In genomic region chr20:58213112-58213511, GRCh38 we compare ENCODE assay signal across 10 cellular contexts.
DNase-seq lines count a peak whose midpoint lies in the region; ATAC-seq, FAIRE-seq and TF ChIP-seq lines count a peak whose summit lies in the region.
"Had no signal": no experiment of that assay in that cellular context is flagged by ENCODE, and none has a peak within 500 bp of the region (broad histone marks: within the 10 kb centered on the region; RNA-seq: fewer than 3 reads in every experiment).

No MANE protein-coding gene starts in this region.

- no peak for FAIRE-seq in GM19239 (lab: Jason Lieb, UNC)

- ATAC-seq in SK-N-SH treated with all-trans-retinoic acid at 6 μM for 48 hours (peak; percentile 58), HG03521 (IDR thresholded peaks at IDR 0.05; ENCODE audit: unreplicated experiment) (no peak)
- ATAC-seq: activated CD8-positive, alpha-beta T cell treated with anti-CD3 and anti-CD28 coated beads for 36 hours had no signal

- DNase-seq in activated effector memory CD4-positive, alpha-beta T cell treated with anti-CD3 and anti-CD28 coated beads, Interleukin-2, amount 50 U/mL, for 16 hours, result peak; percentile 44
- no peak for DNase-seq in activated effector memory CD4-positive, alpha-beta T cell treated with Interleukin-2 at 50 U/mL for 16 hours
- peak; percentile 51 for DNase-seq in foreskin melanocyte
- DNase-seq in superior temporal gyrus (ENCODE audit: extremely low spot score), result peak; percentile 83
- DNase-seq in GM19239 (ENCODE audit: insufficient read length, low spot score), result no peak
- DNase-seq in stimulated activated naive CD4-positive, alpha-beta T cell treated with Interleukin-2 at 50 U/mL for 16 hours (lab: John Stamatoyannopoulos, UW), result no peak
- DNase-seq: activated CD8-positive, alpha-beta T cell treated with anti-CD3 and anti-CD28 coated beads for 36 hours; trophoblast cell had no signal

TF ChIP-seq in SK-N-SH treated with all-trans-retinoic acid at 6 μM for 48 hours, 23 proteins besides CTCF, POLR2A, EP300 and RAD21:
- TF ChIP-seq PPARA (CRISPR knock-in tag; IDR thresholded peaks at IDR 0.05; ENCODE audit: borderline replicate concordance), result no peak
- TF ChIP-seq ZFP3 (CRISPR knock-in tag; IDR thresholded peaks at IDR 0.05), result no peak
- TF ChIP-seq ARNTL (CRISPR knock-in tag; IDR thresholded peaks at IDR 0.05; ENCODE audit: borderline replicate concordance, low read depth), result no peak
- no peak for TF ChIP-seq RARB (CRISPR knock-in tag; IDR thresholded peaks at IDR 0.05)
- no peak for TF ChIP-seq ESRRG (CRISPR knock-in tag; IDR thresholded peaks at IDR 0.05)
- no peak for TF ChIP-seq ZFP30 (CRISPR knock-in tag; IDR thresholded peaks at IDR 0.05)
- no peak for TF ChIP-seq ZNF70 (CRISPR knock-in tag; IDR thresholded peaks at IDR 0.05)
- no peak for TF ChIP-seq TOX (CRISPR knock-in tag; IDR thresholded peaks at IDR 0.05; ENCODE audit: borderline replicate concordance)
TF ChIP-seq in SK-N-SH treated with all-trans-retinoic acid at 6 μM for 48 hours: peak in this region for 0.

Comparison
In these comparisons a context has a peak if more than half of its experiments do, and no peak if none do; other contexts are left out.
1. DNase-seq: peak in activated effector memory CD4-positive, alpha-beta T cell treated with anti-CD3 and anti-CD28 coated beads, Interleukin-2, amount 50 U/mL, for 16 hours (single experiment), foreskin melanocyte (single experiment) and superior temporal gyrus (single experiment); none in activated effector memory CD4-positive, alpha-beta T cell treated with Interleukin-2 at 50 U/mL for 16 hours (single experiment), GM19239 (single experiment) and stimulated activated naive CD4-positive, alpha-beta T cell treated with Interleukin-2 at 50 U/mL for 16 hours (single experiment).